1 cellular context compared by ENCODE assay signal in genomic region chr1:180773210-180773865, GRCh38.
TF ChIP-seq lines count a peak whose summit lies in the region.

No MANE protein-coding gene starts in this region.

TF ChIP-seq in SK-N-SH treated with all-trans-retinoic acid at 6 μM for 48 hours, 23 proteins besides CTCF, POLR2A, EP300 and RAD21 (continued from another document):
- TF ChIP-seq TSHZ2 (CRISPR knock-in tag; IDR thresholded peaks at IDR 0.05) = no peak
- TF ChIP-seq ZC3H10 (CRISPR knock-in tag; IDR thresholded peaks at IDR 0.05) = no peak
- no peak for TF ChIP-seq TOX (CRISPR knock-in tag; IDR thresholded peaks at IDR 0.05; ENCODE audit: borderline replicate concordance)
